ENCODE assay signal across 28 cellular contexts in genomic region chrX:20135956-20136355, GRCh38. TPM values are rescaled to one million over a fixed set of nuclear protein-coding genes. Genes with fewer than 3 reads are reported as not detected.
A peak's percentile ranks its signal among the peaks of the same experiment; 100 is the strongest.
DNase-seq lines count a peak whose midpoint lies in the region; ATAC-seq and TF ChIP-seq lines count a peak whose summit lies in the region.
"Had no signal": no experiment of that assay in that cellular context is flagged by ENCODE, and none has a peak within 500 bp of the region (broad histone marks: within the 10 kb centered on the region; RNA-seq: fewer than 3 reads in every experiment).

No MANE protein-coding gene starts in this region.

- BruUV-seq in MCF 10A (replicated peaks; lab: Mats Ljungman, UMichigan) (no TSS peak), mammary epithelial cell (replicated peaks; lab: Mats Ljungman, UMichigan) (no TSS peak)

- H3K27ac ChIP-seq in mammary epithelial cell (ENCODE audit: insufficient read depth, low read depth, low read length): no peak overlapping the region
- H3K27ac ChIP-seq: skin epidermis, thoracic aorta, uterus, WERI-Rb-1 had no signal

- dilution Hi-C loops in mammary epithelial cell (cut with HindIII; ENCODE audit: low sequenced_read_pairs): no loop called here

- TF ChIP-seq CTCF in MCF 10A (IDR thresholded peaks at IDR 0.05; ENCODE audit: unreplicated experiment) (no peak), mammary epithelial cell (conservative IDR thresholded peaks at IDR 0.05 in 1 of 2, IDR thresholded peaks at IDR 0.05 in 1 of 2; ENCODE audit: extremely low read depth in 1 of 2, insufficient read depth in 1 of 2, low read depth in 1 of 2, low read length in 2 of 2) (no peak)

- peaks cover 16% of the 10 kb centered on the region for H3K4me1 ChIP-seq in mammary epithelial cell (ENCODE audit: insufficient read depth, low read length)
- H3K4me1 ChIP-seq: BE2C, uterus had no signal

- H3K27me3 Mint-ChIP-seq in MCF 10A (ENCODE audit: insufficient read depth, unreplicated experiment) (no peaks in the 10 kb centered on the region), IgD-negative memory B cell (no peaks in the 10 kb centered on the region)
- H3K27me3 Mint-ChIP-seq: memory B cell; stimulated activated naive CD8-positive, alpha-beta T cell treated with anti-CD3 and anti-CD28 coated beads, Interleukin-15, amount 100 ng/mL, for 72 hours had no signal

- no peak overlapping the region for H2AFZ ChIP-seq in mammary epithelial cell (ENCODE audit: low read depth, low read length)

- peaks cover 94% of the 10 kb centered on the region for H3K36me3 Mint-ChIP-seq in MCF 10A (ENCODE audit: insufficient read depth, unreplicated experiment)
- H3K36me3 Mint-ChIP-seq in IgD-negative memory B cell: peaks cover 1% of the 10 kb centered on the region

- in situ Hi-C loops in mammary epithelial cell (cut with MboI; ENCODE audit: low sequenced_read_pairs in 2 of 2): no loop called here

- H3K4me1 Mint-ChIP-seq in MCF 10A (ENCODE audit: insufficient read depth, unreplicated experiment) (peaks cover 21% of the 10 kb centered on the region), IgD-negative memory B cell (peaks cover 23 to 35% (median 33%) of the 10 kb centered on the region in 3 donors)

- H3K27me3 ChIP-seq in mammary epithelial cell (ENCODE audit: insufficient read depth, low read length): no peaks in the 10 kb centered on the region
- H3K27me3 ChIP-seq: BE2C, uterus had no signal

- H3K36me3 ChIP-seq in mammary epithelial cell (ENCODE audit: insufficient read depth, low read length): peaks cover 54% of the 10 kb centered on the region
- H3K36me3 ChIP-seq: uterus had no signal

- H4K20me1 ChIP-seq in mammary epithelial cell (ENCODE audit: insufficient read depth, low read length): no peaks in the 10 kb centered on the region

- no peak overlapping the region for H3K4me2 ChIP-seq in mammary epithelial cell (ENCODE audit: insufficient read depth, low read depth, low read length)

- intact Hi-C loops in MCF 10A (cut with micrococcal nuclease): no loop called here
- intact Hi-C loops in mammary epithelial cell (cut with micrococcal nuclease): no loop called here
- intact Hi-C loops in left colon (cut with DNase I, micrococcal nuclease): no loop called here
- intact Hi-C loops in Right ventricle myocardium superior (cut with DNase I): no loop called here

- no peak overlapping the region for H3K9ac ChIP-seq in mammary epithelial cell (ENCODE audit: insufficient read depth, low read length)

- no peaks in the 10 kb centered on the region for H3K9me3 Mint-ChIP-seq in MCF 10A (ENCODE audit: unreplicated experiment)
- no peaks in the 10 kb centered on the region for H3K9me3 Mint-ChIP-seq in IgD-negative memory B cell
- H3K9me3 Mint-ChIP-seq: activated T-helper 2 cell treated with anti-CD3 and anti-CD28 coated beads, Interferon-gamma antibody, Interleukin-2, Interleukin-4, amounts not matched to agents 10 μg/mL and 5 μg/mL and 100 μg/mL, durations not matched to agents 14 hours and 24 hours and 36 hours; memory B cell; stimulated activated naive CD8-positive, alpha-beta T cell treated with anti-CD3 and anti-CD28 coated beads, Interleukin-15, amount 100 ng/mL, for 72 hours had no signal

- DNase-seq in MCF 10A (ENCODE audit: unreplicated experiment) (no peak), mammary epithelial cell (no peak), left colon (no peak), NCI-H2107 treated with DMSO at 0.1 percent for 48 hours (lab: John Stamatoyannopoulos, UW; ENCODE audit: unreplicated experiment) (no peak), DMS53 treated with DMSO at 0.1 percent for 48 hours (lab: John Stamatoyannopoulos, UW; ENCODE audit: unreplicated experiment) (no peak), Right ventricle myocardium superior (no peak)
- DNase-seq: activated CD4-positive, alpha-beta T cell treated with anti-CD3 and anti-CD28 coated beads for 48 hours; BE2C; caudate nucleus; erythroblast; IMR-90; NCI-H1092; NCI-H1694; NCI-H82; SIG-M5; stimulated activated naive CD8-positive, alpha-beta T cell treated with anti-CD3 and anti-CD28 coated beads, Interleukin-15, amount 100 ng/mL, for 72 hours; SW 1271; T1000; uterus; WERI-Rb-1 had no signal

- H3K27ac Mint-ChIP-seq in MCF 10A (ENCODE audit: low read depth, unreplicated experiment): peak overlapping the region; percentile 81
- H3K27ac Mint-ChIP-seq in IgD-negative memory B cell: peak overlapping the region; percentile 7 to 14 (median 10)
- H3K27ac Mint-ChIP-seq: activated T-helper 2 cell treated with anti-CD3 and anti-CD28 coated beads, Interferon-gamma antibody, Interleukin-2, Interleukin-4, amounts not matched to agents 10 μg/mL and 5 μg/mL and 100 μg/mL, durations not matched to agents 14 hours and 24 hours and 36 hours; memory B cell; stimulated activated naive CD8-positive, alpha-beta T cell treated with anti-CD3 and anti-CD28 coated beads, Interleukin-15, amount 100 ng/mL, for 72 hours had no signal

- CTCF ChIA-PET in MCF 10A (lab: Yijun Ruan, JAX) (no interaction called here), mammary epithelial cell (lab: Charles Lee; ENCODE audit: low non-redundant PET) (no interaction called here)

- WGBS in mammary epithelial cell (ENCODE audit: low coverage, missing lambda C conversion rate): 85% methylated on average over 5 of the region's 5 CpGs

- POLR2A ChIA-PET in MCF 10A (lab: Yijun Ruan, JAX): no interaction called here

- no peak overlapping the region for H3K4me3 Mint-ChIP-seq in MCF 10A (ENCODE audit: unreplicated experiment)
- peak overlapping the region in 1 of 4 donors; percentile 27 for H3K4me3 Mint-ChIP-seq in IgD-negative memory B cell
- H3K4me3 Mint-ChIP-seq: memory B cell; stimulated activated naive CD8-positive, alpha-beta T cell treated with anti-CD3 and anti-CD28 coated beads, Interleukin-15, amount 100 ng/mL, for 72 hours had no signal

- no peak overlapping the region for H3K4me3 ChIP-seq in mammary epithelial cell (replicated peaks in 1 of 3; ENCODE audit: insufficient read depth in 1 of 3, low read depth in 2 of 3, low read length in 3 of 3)
- H3K4me3 ChIP-seq: skin epidermis, thoracic aorta, uterus had no signal

- H3K9me3 ChIP-seq in mammary epithelial cell (replicated peaks; ENCODE audit: insufficient read depth, low read length): no peaks in the 10 kb centered on the region
- H3K9me3 ChIP-seq: BE2C, thoracic aorta, uterus had no signal

- H3K79me2 ChIP-seq in mammary epithelial cell (ENCODE audit: insufficient read depth, low read length): peaks cover 83% of the 10 kb centered on the region

- peak; percentile 59 for ATAC-seq in left colon
- ATAC-seq in Right ventricle myocardium superior (ENCODE audit: poor library complexity): no peak
- ATAC-seq: HCT116; left lobe of liver; stimulated activated naive CD8-positive, alpha-beta T cell treated with anti-CD3 and anti-CD28 coated beads, Interleukin-15, amount 100 ng/mL, for 72 hours had no signal

RNA-seq across cellular contexts. Expression of gene EIF1AX, which starts 5.7 kb away (rescaled TPM):
- total RNA-seq in MCF 10A (2022) (183 and 209 TPM in 2 replicates), mammary epithelial cell (100 to 1,000 TPM in 1 of 2 donors, 10 to 100 TPM in 1; 65.5 to 201 TPM), left colon (10 to 100 TPM; 76.3 to 80.4 TPM), Right ventricle myocardium superior (58.3 TPM)
- polyA plus RNA-seq in mammary epithelial cell (82.4 TPM), IgD-negative memory B cell (89.0 TPM)
- polyA minus RNA-seq in mammary epithelial cell: 42.8 TPM

RNA-seq across cellular contexts. Expression of gene MAP7D2, which starts 19.2 kb away (rescaled TPM):
- total RNA-seq in MCF 10A (2022) (0.19 TPM in 1 of 2 replicates, not detected in the other), mammary epithelial cell (1 to 10 TPM; 1.0 to 5.0 TPM), left colon (1 to 10 TPM; 1.4 to 1.6 TPM), Right ventricle myocardium superior (0.40 TPM)
- polyA plus RNA-seq in mammary epithelial cell (3.2 TPM), IgD-negative memory B cell (0.23 TPM)
- 5.1 TPM for polyA minus RNA-seq in mammary epithelial cell
- total RNA-seq: G401 had no signal
